Comparison of ENCODE assay signal across 8 cellular contexts in the genomic region with DNA sequence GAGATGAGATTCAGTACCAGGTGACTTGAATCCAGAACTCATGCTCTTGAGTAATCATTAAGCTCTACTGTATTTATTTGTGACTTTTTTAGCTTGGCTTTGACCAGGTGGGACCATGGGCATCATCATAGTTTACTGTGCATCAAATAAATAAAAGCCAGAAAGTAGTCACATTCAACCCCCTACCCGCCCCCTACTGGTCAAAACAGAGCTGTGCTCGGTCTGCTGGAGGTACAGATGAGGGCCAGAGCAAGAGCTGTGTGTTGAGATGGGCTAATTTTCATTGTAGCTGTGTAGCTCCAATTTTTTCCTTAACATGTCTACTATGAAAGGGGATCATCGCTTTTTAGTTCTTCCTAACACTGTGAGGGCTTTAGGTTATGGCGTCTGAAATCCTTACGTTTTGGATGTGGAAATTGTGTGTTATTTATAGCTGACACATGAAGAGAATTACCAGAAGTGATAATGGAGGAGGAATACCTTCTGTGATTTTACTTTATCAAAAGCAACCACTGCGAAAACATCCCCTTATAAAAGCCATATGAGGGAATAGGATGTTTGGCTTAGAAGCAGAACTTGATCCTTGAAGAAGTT.
DNase-seq lines count a peak whose midpoint lies in the region; TF ChIP-seq lines count a peak whose summit lies in the region.

No MANE protein-coding gene starts in this region.

- POLR2A ChIA-PET in OCI-LY7 (lab: Charles Lee), result interaction anchor here (0.5 kb wide), 1 partner anchor 368 kb away, joined by 3 read pairs; no protein-coding TSS in a partner anchor

- no peaks in the 10 kb centered on the region for H4K20me1 ChIP-seq in OCI-LY7 (ENCODE audit: insufficient read depth, low read length)

- no peaks in the 10 kb centered on the region for H3K9me3 ChIP-seq in OCI-LY7 (ENCODE audit: low read length)

- H3K4me3 ChIP-seq in OCI-LY7 (ENCODE audit: low read depth, low read length, poor library complexity, severe bottlenecking) (no peak overlapping the region), fibroblast of pulmonary artery (replicated peaks; ENCODE audit: low read depth, low read length) (no peak overlapping the region)

- CTCF ChIA-PET in OCI-LY7 (lab: Charles Lee; ENCODE audit: unreplicated experiment), result interaction anchor here (0.6 to 0.7 kb wide), 3 partner anchors 8 to 349 kb away, joined by 3 to 4 read pairs (median 3); no protein-coding TSS in a partner anchor

- H3K9me2 ChIP-seq in OCI-LY7 (ENCODE audit: insufficient read depth, low read length), result no peaks in the 10 kb centered on the region

- intact Hi-C loops in OCI-LY7 (cut with micrococcal nuclease; ENCODE audit: unreplicated experiment), result no loop called here

- DNase-seq in COLO829 (ENCODE audit: low spot score), result peak; percentile 28
- peak; percentile 19 for DNase-seq in GM20000 (ENCODE audit: low spot score)
- DNase-seq in OCI-LY7 (ENCODE audit: low spot score), result peak; percentile 38
- peak; percentile 42 for DNase-seq in fibroblast of pulmonary artery (ENCODE audit: low read depth)
- no peak for DNase-seq in type B pancreatic cell (ENCODE audit: extremely low spot score, unreplicated experiment)
- no peak for DNase-seq in cerebellum (ENCODE audit: low spot score)
- no peak for DNase-seq in effector CD8-positive, alpha-beta T cell (lab: John Stamatoyannopoulos, UW)
- DNase-seq in COLO668 (lab: John Stamatoyannopoulos, UW; ENCODE audit: unreplicated experiment), result no peak

- H3K36me3 ChIP-seq in OCI-LY7 (ENCODE audit: insufficient read depth, low read length), result no peaks in the 10 kb centered on the region

- H3K4me1 ChIP-seq in OCI-LY7 (ENCODE audit: insufficient read depth, low read length, poor library complexity, severe bottlenecking), result no peaks in the 10 kb centered on the region

- no peak overlapping the region for H2AFZ ChIP-seq in OCI-LY7 (ENCODE audit: low read length)

- no peak overlapping the region for H3K4me2 ChIP-seq in OCI-LY7 (ENCODE audit: low read length)

- peaks cover 20% of the 10 kb centered on the region for H3K4me1 Mint-ChIP-seq in type B pancreatic cell (ENCODE audit: unreplicated experiment)

- peaks cover 14% of the 10 kb centered on the region for H3K36me3 Mint-ChIP-seq in type B pancreatic cell

- TF ChIP-seq CTCF in GM20000 (IDR thresholded peaks at IDR 0.05; ENCODE audit: extremely low read depth, missing control alignments), result peak; percentile 75
- peak; percentile 86 for TF ChIP-seq CTCF in OCI-LY7 (conservative IDR thresholded peaks at IDR 0.05; ENCODE audit: low read length)
- TF ChIP-seq CTCF in fibroblast of pulmonary artery (IDR thresholded peaks at IDR 0.05; ENCODE audit: low read length, missing control alignments), result peak; percentile 77
- TF ChIP-seq CTCF in type B pancreatic cell (conservative IDR thresholded peaks at IDR 0.05), result peak; percentile 73

- no peak overlapping the region for H3K27ac ChIP-seq in OCI-LY7 (ENCODE audit: low read depth, low read length, poor library complexity, severe bottlenecking)

- H3K27ac Mint-ChIP-seq in type B pancreatic cell, result no peak overlapping the region

- H3K4me3 Mint-ChIP-seq in type B pancreatic cell, result no peak overlapping the region

- H3K27me3 Mint-ChIP-seq in type B pancreatic cell, result no peaks in the 10 kb centered on the region

- H3K9me3 Mint-ChIP-seq in type B pancreatic cell, result peaks cover 12% of the 10 kb centered on the region

- no TSS peak for BruUV-seq in OCI-LY7 (replicated peaks; lab: Mats Ljungman, UMichigan)

- no peaks in the 10 kb centered on the region for H3K79me2 ChIP-seq in OCI-LY7 (ENCODE audit: insufficient read depth, low read depth, low read length)

Comparison
In these comparisons a context has a peak if more than half of its experiments do, and no peak if none do; other contexts are left out.
1. DNase-seq: peak in COLO829 (single experiment), GM20000 (single experiment), OCI-LY7 (single experiment) and fibroblast of pulmonary artery (single experiment); none in type B pancreatic cell (single experiment), cerebellum (single experiment), effector CD8-positive, alpha-beta T cell (single experiment) and COLO668 (single experiment).
2. Peak in every context shown above with its lines, with median percentiles within 50 percentile points of each other: CTCF ChIP-seq.